1 cellular context compared by ENCODE assay signal in genomic region chr2:197498627-197498936, GRCh38.
TF ChIP-seq lines count a peak whose summit lies in the region.

No MANE protein-coding gene starts in this region.

TF ChIP-seq in GM12878, 131 proteins besides CTCF, POLR2A, EP300 and RAD21:
- no peak for TF ChIP-seq FOXK2 (IDR thresholded peaks at IDR 0.05)
- TF ChIP-seq BRCA1 (IDR thresholded peaks at IDR 0.05; ENCODE audit: low read depth, low read length), result no peak
- no peak; the same call in 1 of the 2 replicates for TF ChIP-seq ATF2 (IDR thresholded peaks at IDR 0.05; ENCODE audit: low read length)
- no peak for TF ChIP-seq RCOR1 (conservative IDR thresholded peaks at IDR 0.05; ENCODE audit: low read depth, low read length)
- no peak for TF ChIP-seq BCL3 (IDR thresholded peaks at IDR 0.05; ENCODE audit: borderline replicate concordance, insufficient read depth, low read depth, low read length, poor library complexity, severe bottlenecking)
- TF ChIP-seq ELK1 (IDR thresholded peaks at IDR 0.05; ENCODE audit: low read depth, low read length), result no peak
- TF ChIP-seq CBX3 (IDR thresholded peaks at IDR 0.05; ENCODE audit: borderline replicate concordance, low read depth), result no peak
- no peak for TF ChIP-seq YY1 (IDR thresholded peaks at IDR 0.05; ENCODE audit: low read depth, low read length)
- no peak; the same call in 1 of the 2 replicates for TF ChIP-seq RB1 (IDR thresholded peaks at IDR 0.05; ENCODE audit: borderline replicate concordance)
- TF ChIP-seq MTA3 (IDR thresholded peaks at IDR 0.05; ENCODE audit: borderline replicate concordance, low read length), result peak; percentile 31; the same call in 1 of the 2 replicates
- TF ChIP-seq RBBP5 (conservative IDR thresholded peaks at IDR 0.05), result no peak
- no peak for TF ChIP-seq ZSCAN29 (IDR thresholded peaks at IDR 0.05)
- TF ChIP-seq CBFB (IDR thresholded peaks at IDR 0.05; ENCODE audit: low read depth), result no peak
- no peak for TF ChIP-seq ZZZ3 (IDR thresholded peaks at IDR 0.05; ENCODE audit: control insufficient read depth, insufficient read length, low read depth)
- TF ChIP-seq ZNF592 (IDR thresholded peaks at IDR 0.05), result no peak
- TF ChIP-seq CUX1 (IDR thresholded peaks at IDR 0.05; ENCODE audit: insufficient replicate concordance, low read depth, low read length), result no peak
- peak; percentile 32; the same call in 1 of the 2 replicates for TF ChIP-seq LARP7 (IDR thresholded peaks at IDR 0.05)
- TF ChIP-seq PAX5 (IDR thresholded peaks at IDR 0.05; ENCODE audit: borderline replicate concordance, low read depth, low read length), result 0 out of 2 replicates have a peak, but pooled peaks have one; percentile 18
- TF ChIP-seq HDAC6 (IDR thresholded peaks at IDR 0.05; ENCODE audit: unreplicated experiment), result no peak
- TF ChIP-seq EED (IDR thresholded peaks at IDR 0.05; ENCODE audit: low read depth), result no peak
- no peak for TF ChIP-seq KLF5 (IDR thresholded peaks at IDR 0.05; ENCODE audit: partially characterized antibody)
- no peak for TF ChIP-seq SRF (IDR thresholded peaks at IDR 0.05; ENCODE audit: low read depth in 2 of 2, low read length in 2 of 2)
- no peak for TF ChIP-seq CEBPZ (IDR thresholded peaks at IDR 0.05; ENCODE audit: low read depth, low read length)
- TF ChIP-seq MYC (IDR thresholded peaks at IDR 0.05; ENCODE audit: insufficient read depth, insufficient read length, insufficient replicate concordance, low read length, severe bottlenecking), result no peak
- TF ChIP-seq ZNF622 (IDR thresholded peaks at IDR 0.05), result no peak
- TF ChIP-seq EGR1 (IDR thresholded peaks at IDR 0.05; ENCODE audit: borderline replicate concordance in 1 of 2, low read depth in 2 of 2, low read length in 2 of 2), result no peak
